Comparison of ENCODE assay signal across 19 cellular contexts in genomic region chr1:93137604-93138292, GRCh38.
"Had no signal": no experiment of that assay in that cellular context is flagged by ENCODE, and none has a peak within 500 bp of the region (broad histone marks: within the 10 kb centered on the region; RNA-seq: fewer than 3 reads in every experiment).

No MANE protein-coding gene starts in this region.

- H3K4me3 ChIP-seq: ascending aorta, dorsolateral prefrontal cortex, gastroesophageal sphincter, skin epidermis had no signal

- FAIRE-seq: bronchial epithelial cell had no signal

- H3K4me3 Mint-ChIP-seq: activated T-helper 17 cell treated with anti-CD3 and anti-CD28 coated beads, Interleukin-2, amount 50 U/mL, for 72 hours; endodermal cell; natural killer cell treated with Interleukin-12 subunit alpha and Interleukin-12 subunit beta and Interleukin-15 and Interleukin-18, amount 100 ng/mL, for 72 hours; stimulated activated naive B cell treated with anti-CD40 and anti-IgM and Interleukin-4, amounts not matched to agents 10 μg/mL and 1 μg/mL and 100 μg/mL, for 72 hours; T-helper 17 cell had no signal

- H3K9me3 ChIP-seq: ascending aorta, gastroesophageal sphincter had no signal

- H3K4me1 ChIP-seq: ascending aorta, gastroesophageal sphincter had no signal

- H3K4me1 Mint-ChIP-seq: endodermal cell; stimulated activated naive B cell treated with anti-CD40 and anti-IgM and Interleukin-4, amounts not matched to agents 10 μg/mL and 1 μg/mL and 100 μg/mL, for 72 hours had no signal

- H3K9me3 Mint-ChIP-seq: activated T-helper 17 cell treated with anti-CD3 and anti-CD28 coated beads, Interleukin-2, amount 50 U/mL, for 72 hours; endodermal cell; natural killer cell treated with Interleukin-12 subunit alpha and Interleukin-12 subunit beta and Interleukin-15 and Interleukin-18, amount 100 ng/mL, for 72 hours; stimulated activated naive B cell treated with anti-CD40 and anti-IgM and Interleukin-4, amounts not matched to agents 10 μg/mL and 1 μg/mL and 100 μg/mL, for 72 hours had no signal

- H3K27ac ChIP-seq: ascending aorta, dorsolateral prefrontal cortex, gastroesophageal sphincter, skin epidermis had no signal

- ATAC-seq: activated T-helper 17 cell treated with anti-CD3 and anti-CD28 coated beads, Interleukin-2, amount 50 U/mL, for 72 hours; gastroesophageal sphincter; natural killer cell treated with Interleukin-12 subunit alpha and Interleukin-12 subunit beta and Interleukin-15 and Interleukin-18, amount 100 ng/mL, for 72 hours; stimulated activated naive B cell treated with anti-CD40 and anti-IgM and Interleukin-4, amounts not matched to agents 10 μg/mL and 1 μg/mL and 100 μg/mL, for 72 hours; T-helper 17 cell had no signal

- H3K27me3 Mint-ChIP-seq: activated T-helper 17 cell treated with anti-CD3 and anti-CD28 coated beads, Interleukin-2, amount 50 U/mL, for 72 hours; natural killer cell treated with Interleukin-12 subunit alpha and Interleukin-12 subunit beta and Interleukin-15 and Interleukin-18, amount 100 ng/mL, for 72 hours; stimulated activated naive B cell treated with anti-CD40 and anti-IgM and Interleukin-4, amounts not matched to agents 10 μg/mL and 1 μg/mL and 100 μg/mL, for 72 hours; T-helper 17 cell had no signal

- H3K27me3 ChIP-seq: ascending aorta, dorsolateral prefrontal cortex, gastroesophageal sphincter had no signal

- H3K27ac Mint-ChIP-seq: activated T-helper 17 cell treated with anti-CD3 and anti-CD28 coated beads, Interleukin-2, amount 50 U/mL, for 72 hours; endodermal cell; natural killer cell treated with Interleukin-12 subunit alpha and Interleukin-12 subunit beta and Interleukin-15 and Interleukin-18, amount 100 ng/mL, for 72 hours; stimulated activated naive B cell treated with anti-CD40 and anti-IgM and Interleukin-4, amounts not matched to agents 10 μg/mL and 1 μg/mL and 100 μg/mL, for 72 hours had no signal

- DNase-seq: activated CD4-positive, alpha-beta T cell treated with anti-CD3 and anti-CD28 coated beads for 48 hours; activated CD8-positive, alpha-beta memory T cell treated with anti-CD3 and anti-CD28 coated beads, Interleukin-2, amount 50 U/mL, for 48 hours; activated naive CD4-positive, alpha-beta T cell treated with Interleukin-2 at 50 U/mL for 16 hours; dorsolateral prefrontal cortex; endodermal cell; erythroblast; islet precursor cell; mesendoderm; posterior cingulate gyrus; stimulated activated CD4-positive, alpha-beta T cell treated with anti-CD3 and anti-CD28 coated beads, Interleukin-15, amount 100 ng/mL, for 24 hours; stimulated activated CD4-positive, alpha-beta T cell treated with anti-CD3 and anti-CD28 coated beads, Interleukin-4, amount 100 ng/mL, for 1 hour; stimulated activated naive B cell treated with anti-CD40 and anti-IgM and Interleukin-4, amounts not matched to agents 10 μg/mL and 1 μg/mL and 100 μg/mL, for 72 hours; T-helper 17 cell had no signal
